In the genomic region with DNA sequence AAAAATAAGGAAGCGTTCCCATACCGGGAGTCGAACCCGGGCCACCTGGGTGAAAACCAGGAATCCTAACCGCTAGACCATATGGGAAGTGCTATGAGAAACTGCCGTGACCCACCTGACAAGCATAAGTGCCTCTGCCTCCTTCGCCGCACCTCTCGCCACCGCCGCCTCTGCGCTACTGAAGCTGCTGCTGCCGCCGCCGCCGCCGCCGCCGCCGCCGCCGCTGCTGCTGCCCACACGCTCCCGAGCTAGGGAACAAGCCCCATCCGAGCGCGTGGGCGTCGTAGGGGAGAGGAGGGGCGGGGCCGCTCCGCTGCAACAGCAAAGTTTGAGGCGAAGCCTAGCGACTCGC, we compare ENCODE assay signal across 8 cellular contexts. TPM values are rescaled to one million over a fixed set of nuclear protein-coding genes. Genes with fewer than 3 reads are reported as not detected.
DNase-seq lines count a peak whose midpoint lies in the region; ATAC-seq, FAIRE-seq and TF ChIP-seq lines count a peak whose summit lies in the region.

No MANE protein-coding gene starts in this region.

- no peak for FAIRE-seq in small intestine (lab: Jason Lieb, UNC)

- H3K27me3 ChIP-seq in body of pancreas, result no peaks in the 10 kb centered on the region
- H3K27me3 ChIP-seq in small intestine (ENCODE audit: control insufficient read depth in 2 of 2, insufficient read depth in 2 of 2, low read length in 2 of 2), result no peaks in the 10 kb centered on the region

- in situ Hi-C loops in GM13977 (cut with MboI; ENCODE audit: low pct_unique_long_range_greater_than_20kb, low sequenced_read_pairs, unreplicated experiment), result no loop called here

- DNase-seq in GM13977 (ENCODE audit: low spot score) (peak; percentile 70), NCI-H1930 (lab: John Stamatoyannopoulos, UW) (peak; percentile 75 to 78), UCSD-AML1 (lab: John Stamatoyannopoulos, UW; ENCODE audit: unreplicated experiment) (peak; percentile 86), body of pancreas (peak; percentile 76 to 84 (median 81)), small intestine (no peak), GM19240 (ENCODE audit: insufficient read length, low spot score) (no peak)

- intact Hi-C loops in body of pancreas (cut with DNase I), result no loop called here

- ATAC-seq in HG02798 (IDR thresholded peaks at IDR 0.05; ENCODE audit: poor library complexity, unreplicated experiment), result peak; percentile 40
- ATAC-seq in body of pancreas, result peak; percentile 48

- no peaks in the 10 kb centered on the region for H3K36me3 ChIP-seq in body of pancreas (replicated peaks in 1 of 2; ENCODE audit: insufficient read depth in 1 of 2, low read depth in 2 of 2)
- no peaks in the 10 kb centered on the region for H3K36me3 ChIP-seq in small intestine (ENCODE audit: control insufficient read depth in 2 of 2, insufficient read depth in 2 of 2, low read length in 2 of 2)

- H3K27ac ChIP-seq in body of pancreas, result peak overlapping the region; percentile 96 to 100 (median 99)
- peak overlapping the region; percentile 87 to 100 for H3K27ac ChIP-seq in small intestine (ENCODE audit: low read depth in 1 of 2, low read length in 1 of 2)

- H3K4me1 ChIP-seq in body of pancreas (peaks cover 43% of the 10 kb centered on the region), small intestine (ENCODE audit: control insufficient read depth in 2 of 2, insufficient read depth in 1 of 2, low read depth in 1 of 2, low read length in 1 of 2) (peaks cover 0 to 21% of the 10 kb centered on the region in 2 donors)

- no peaks in the 10 kb centered on the region for H3K9me3 ChIP-seq in body of pancreas
- no peaks in the 10 kb centered on the region for H3K9me3 ChIP-seq in iPS-18c (ENCODE audit: control insufficient read depth, insufficient read depth, low read length)
- no peaks in the 10 kb centered on the region for H3K9me3 ChIP-seq in small intestine (ENCODE audit: control insufficient read depth, low read depth)

- no peak for TF ChIP-seq POLR2A in body of pancreas (IDR thresholded peaks at IDR 0.05)

- WGBS in body of pancreas, 2 donors, result 1% methylated on average over 15 to 35 of the region's 35 CpGs
- WGBS in small intestine, 3 donors, result 0% methylated on average over 23 to 35 of the region's 35 CpGs

- H3K4me3 ChIP-seq in body of pancreas, result peak overlapping the region; percentile 84 to 96
- peak overlapping the region; percentile 89 for H3K4me3 ChIP-seq in iPS-18c (ENCODE audit: insufficient read depth, low read depth, low read length)
- H3K4me3 ChIP-seq in small intestine (ENCODE audit: low read depth in 1 of 2, low read length in 2 of 2), result peak overlapping the region; percentile 69 to 79

- TF ChIP-seq CTCF in GM13977 (IDR thresholded peaks at IDR 0.05; ENCODE audit: extremely low read depth, insufficient read depth, missing control alignments), result peak; percentile 3
- no peak for TF ChIP-seq CTCF in body of pancreas (IDR thresholded peaks at IDR 0.05)

RNA-seq across cellular contexts. Expression of gene WBP4, which starts 0.6 kb away (rescaled TPM):
- total RNA-seq in body of pancreas, result 1 to 10 TPM; 5.3 to 8.6 TPM
- 10 to 100 TPM in 2 of 3 donors, 1 to 10 TPM in 1; 9.1 to 13.9 (median 12.2) TPM for polyA plus RNA-seq in small intestine

RNA-seq across cellular contexts. Expression of gene ELF1, which starts 41.6 kb away (rescaled TPM):
- total RNA-seq in body of pancreas, result 10 to 100 TPM; 40.5 to 61.7 TPM
- 10 to 100 TPM; 34.3 to 40.8 (median 38.0) TPM for polyA plus RNA-seq in small intestine

Comparison
In these comparisons a context has a peak if more than half of its experiments do, and no peak if none do; other contexts are left out.
1. DNase-seq: peak in GM13977 (single experiment), NCI-H1930 (2 of 2), UCSD-AML1 (single experiment) and body of pancreas (4 of 4); none in small intestine (single experiment) and GM19240 (single experiment).
2. Peak in every context shown above with its lines, with median percentiles within 50 percentile points of each other: H3K4me3 ChIP-seq.